In genomic region chr14:102277874-102278630, GRCh38 we compare ENCODE assay signal across 2 cellular contexts.
TF ChIP-seq lines count a peak whose summit lies in the region.

No MANE protein-coding gene starts in this region.

TF ChIP-seq in A549, 52 proteins besides CTCF, POLR2A, EP300 and RAD21:
- TF ChIP-seq RFX5 (IDR thresholded peaks at IDR 0.05) (no peak), NFE2L2 (conservative IDR thresholded peaks at IDR 0.05; ENCODE audit: low read length) (no peak), HEYL (CRISPR knock-in tag; IDR thresholded peaks at IDR 0.05) (no peak), ZC3H11A (IDR thresholded peaks at IDR 0.05) (no peak), EHF (CRISPR knock-in tag; IDR thresholded peaks at IDR 0.05) (no peak), SREBF2 (IDR thresholded peaks at IDR 0.05) (no peak), FOSB (CRISPR knock-in tag; IDR thresholded peaks at IDR 0.05) (no peak), RNF2 (IDR thresholded peaks at IDR 0.05; ENCODE audit: borderline replicate concordance, low read depth) (no peak), CHD2 (IDR thresholded peaks at IDR 0.05; ENCODE audit: low read length, partially characterized antibody) (no peak), MYC (IDR thresholded peaks at IDR 0.05; ENCODE audit: borderline replicate concordance, low read length) (no peak)

TF ChIP-seq in IMR-90, 13 proteins besides CTCF, POLR2A, EP300 and RAD21:
- no peak for TF ChIP-seq CEBPB (IDR thresholded peaks at IDR 0.05; ENCODE audit: low read depth, low read length)
- TF ChIP-seq NFE2L2 (IDR thresholded peaks at IDR 0.05; ENCODE audit: low read depth, low read length) = no peak
- TF ChIP-seq ELK1 (IDR thresholded peaks at IDR 0.05; ENCODE audit: borderline replicate concordance, low read depth, low read length) = no peak
- TF ChIP-seq RCOR1 (IDR thresholded peaks at IDR 0.05; ENCODE audit: insufficient replicate concordance, low read length) = no peak
- TF ChIP-seq RFX5 (IDR thresholded peaks at IDR 0.05; ENCODE audit: low read depth, low read length) = no peak
- TF ChIP-seq FOS (IDR thresholded peaks at IDR 0.05; ENCODE audit: low read depth, low read length) = no peak
- TF ChIP-seq MAFK (IDR thresholded peaks at IDR 0.05; ENCODE audit: low read depth, low read length) = no peak
- TF ChIP-seq MXI1 (IDR thresholded peaks at IDR 0.05; ENCODE audit: borderline replicate concordance, low read depth, low read length) = no peak
- no peak for TF ChIP-seq SMC3 (IDR thresholded peaks at IDR 0.05; ENCODE audit: low read depth, low read length)
- no peak for TF ChIP-seq CHD1 (IDR thresholded peaks at IDR 0.05; ENCODE audit: low read depth, low read length)
- TF ChIP-seq USF2 (IDR thresholded peaks at IDR 0.05; ENCODE audit: low read depth, low read length) = no peak
- TF ChIP-seq BHLHE40 (IDR thresholded peaks at IDR 0.05; ENCODE audit: low read depth, low read length) = no peak
- no peak for TF ChIP-seq MAZ (IDR thresholded peaks at IDR 0.05; ENCODE audit: borderline replicate concordance, low read depth, low read length)
TF ChIP-seq in IMR-90: peak in this region for 0.
